ENCODE assay signal across 27 cellular contexts in genomic region chr1:229150518-229150917, GRCh38.
"Had no signal": no experiment of that assay in that cellular context is flagged by ENCODE, and none has a peak within 500 bp of the region (broad histone marks: within the 10 kb centered on the region; RNA-seq: fewer than 3 reads in every experiment).

No MANE protein-coding gene starts in this region.

- H3K9me3 Mint-ChIP-seq: immature natural killer cell; naive thymus-derived CD8-positive, alpha-beta T cell; neural crest cell; stimulated activated memory B cell treated with anti-CD40 and anti-IgM and Interleukin-4, amounts not matched to agents 10 μg/mL and 1 μg/mL and 100 μg/mL, for 72 hours; stimulated activated naive CD8-positive, alpha-beta T cell treated with anti-CD3 and anti-CD28 coated beads, Interleukin-15, amount 100 ng/mL, for 72 hours had no signal

- H3K36me3 Mint-ChIP-seq: immature natural killer cell; naive thymus-derived CD8-positive, alpha-beta T cell; stimulated activated memory B cell treated with anti-CD40 and anti-IgM and Interleukin-4, amounts not matched to agents 10 μg/mL and 1 μg/mL and 100 μg/mL, for 72 hours; type B pancreatic cell had no signal

- H3K27me3 ChIP-seq: right lobe of liver, tibial nerve, uterus had no signal

- H3K4me3 Mint-ChIP-seq: immature natural killer cell; naive thymus-derived CD8-positive, alpha-beta T cell; nephron; neural crest cell; stimulated activated memory B cell treated with anti-CD40 and anti-IgM and Interleukin-4, amounts not matched to agents 10 μg/mL and 1 μg/mL and 100 μg/mL, for 72 hours; stimulated activated naive CD8-positive, alpha-beta T cell treated with anti-CD3 and anti-CD28 coated beads, Interleukin-15, amount 100 ng/mL, for 72 hours; type B pancreatic cell had no signal

- H3K4me1 ChIP-seq: lower lobe of right lung, psoas muscle, uterus had no signal

- H2AFZ ChIP-seq: parathyroid adenoma had no signal

- H3K4me2 ChIP-seq: smooth muscle cell had no signal

- H3K9me3 ChIP-seq: left lung, lower lobe of right lung, neutrophil, psoas muscle, right lobe of liver, uterus had no signal

- DNase-seq: immature natural killer cell; kidney; left colon; left lung; lower lobe of right lung; mammary epithelial cell; mesenchymal stem cell; naive thymus-derived CD8-positive, alpha-beta T cell; occipital lobe; psoas muscle; right lobe of liver; stimulated activated CD4-positive, alpha-beta T cell treated with anti-CD3 and anti-CD28 coated beads, Interleukin-1b, Interleukin-23, amount 100 ng/mL, for 48 hours; stimulated activated CD4-positive, alpha-beta T cell treated with anti-CD3 and anti-CD28 coated beads, Interleukin-2, amount 100 ng/mL, for 48 hours; stimulated activated CD4-positive, alpha-beta T cell treated with anti-CD3 and anti-CD28 coated beads, Interleukin-4, amount 100 ng/mL, for 4 hours; stimulated activated CD8-positive, alpha-beta memory T cell treated with anti-CD3 and anti-CD28 coated beads, Interleukin-4, amount 100 ng/mL, for 48 hours; stimulated activated naive CD4-positive, alpha-beta T cell treated with Interleukin-2 at 50 U/mL for 16 hours; stimulated activated naive CD8-positive, alpha-beta T cell treated with anti-CD3 and anti-CD28 coated beads, Interleukin-15, amount 100 ng/mL, for 72 hours; substantia nigra; uterus had no signal

- H3K27ac ChIP-seq: left lung, lower lobe of right lung, neutrophil, parathyroid adenoma, psoas muscle, right lobe of liver, tibial nerve, uterus had no signal

- H3K27me3 Mint-ChIP-seq: stimulated activated memory B cell treated with anti-CD40 and anti-IgM and Interleukin-4, amounts not matched to agents 10 μg/mL and 1 μg/mL and 100 μg/mL, for 72 hours had no signal

- H3K27ac Mint-ChIP-seq: immature natural killer cell; naive thymus-derived CD8-positive, alpha-beta T cell; nephron; stimulated activated memory B cell treated with anti-CD40 and anti-IgM and Interleukin-4, amounts not matched to agents 10 μg/mL and 1 μg/mL and 100 μg/mL, for 72 hours; stimulated activated naive CD8-positive, alpha-beta T cell treated with anti-CD3 and anti-CD28 coated beads, Interleukin-15, amount 100 ng/mL, for 72 hours; type B pancreatic cell had no signal

- H3K79me2 ChIP-seq: parathyroid adenoma had no signal

- H3K9ac ChIP-seq: parathyroid adenoma had no signal

- ATAC-seq: left lung; lower lobe of right lung; naive thymus-derived CD8-positive, alpha-beta T cell; psoas muscle; right lobe of liver; stimulated activated memory B cell treated with anti-CD40 and anti-IgM and Interleukin-4, amounts not matched to agents 10 μg/mL and 1 μg/mL and 100 μg/mL, for 72 hours; stimulated activated naive CD8-positive, alpha-beta T cell treated with anti-CD3 and anti-CD28 coated beads, Interleukin-15, amount 100 ng/mL, for 72 hours had no signal
